ENCODE assay signal across 19 cellular contexts in the genomic region with DNA sequence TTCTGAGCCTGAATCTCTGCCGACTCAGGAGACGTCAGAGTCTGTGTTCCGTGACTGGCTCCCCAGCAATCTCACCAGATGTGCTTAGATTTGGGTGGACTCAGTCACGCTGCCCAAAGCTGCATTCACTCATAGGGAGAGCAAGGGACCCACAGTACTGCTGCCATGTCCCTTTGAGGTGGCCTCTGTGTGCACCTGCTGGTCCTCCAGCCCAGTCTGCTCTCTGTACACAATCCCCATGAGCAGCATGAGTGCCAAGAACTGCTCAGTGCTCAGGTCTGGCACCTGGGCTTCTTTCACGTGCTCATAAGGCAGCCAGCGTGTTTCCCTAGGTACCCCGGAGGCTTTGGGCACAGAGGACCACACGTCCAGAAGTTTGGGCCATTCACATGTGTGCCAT. TPM values are rescaled to one million over a fixed set of nuclear protein-coding genes. Genes with fewer than 3 reads are reported as not detected.
DNase-seq lines count a peak whose midpoint lies in the region; ATAC-seq, FAIRE-seq and TF ChIP-seq lines count a peak whose summit lies in the region.
"Had no signal": no experiment of that assay in that cellular context is flagged by ENCODE, and none has a peak within 500 bp of the region (broad histone marks: within the 10 kb centered on the region; RNA-seq: fewer than 3 reads in every experiment).

No MANE protein-coding gene starts in this region.

- 97% methylated on average over 4 of the region's 8 CpGs for WGBS in HepG2 (ENCODE audit: low lambda C conversion rate)
- WGBS in right lobe of liver (ENCODE audit: insufficient coverage, low coverage, low lambda C conversion rate, missing lambda C conversion rate) = no CpG with 5 or more reads among the region's 8 CpGs
- WGBS in IMR-90 (ENCODE audit: extremely low coverage in 2 of 2, insufficient read length in 1 of 2), 2 experiments = 94% methylated on average over 8 of the region's 8 CpGs; no CpG with 5 or more reads in 1 of the 2 experiments
- 96% methylated on average over 8 of the region's 8 CpGs for WGBS in hepatocyte (ENCODE audit: low lambda C conversion rate, missing lambda C conversion rate)

- no peak overlapping the region for H2BK5ac ChIP-seq in IMR-90 (ENCODE audit: low read depth, low read length, poor library complexity, severe bottlenecking)

- H2AK5ac ChIP-seq in IMR-90 (ENCODE audit: low read depth, low read length) = no peak overlapping the region

- no peak overlapping the region for H3K56ac ChIP-seq in IMR-90 (ENCODE audit: extremely low read depth, insufficient read depth, low read length)

- peaks cover 28% of the 10 kb centered on the region for H3K4me1 Mint-ChIP-seq in activated CD8-positive, alpha-beta T cell treated with anti-CD3 and anti-CD28 coated beads, Interleukin-2, amount 10 ng/mL, durations not matched to agents 7 days and 5 days (ENCODE audit: low read depth)
- H3K4me1 Mint-ChIP-seq: GM23338 had no signal

- intact Hi-C loops in HepG2 (cut with micrococcal nuclease; ENCODE audit: unreplicated experiment) = no loop called here
- intact Hi-C loops in right lobe of liver (cut with DNase I) = no loop called here
- intact Hi-C loops in IMR-90 (cut with micrococcal nuclease) = no loop called here
- intact Hi-C loops in left lung (cut with DNase I) = no loop called here

- H4K5ac ChIP-seq in IMR-90 (ENCODE audit: low read depth, low read length) = no peak overlapping the region

- TF ChIP-seq CTCF in HepG2 (CRISPR knock-in tag; IDR thresholded peaks at IDR 0.05) (no peak), right lobe of liver (IDR thresholded peaks at IDR 0.05) (no peak), IMR-90 (conservative IDR thresholded peaks at IDR 0.05; ENCODE audit: low read depth, low read length) (no peak), hepatocyte (IDR thresholded peaks at IDR 0.05; ENCODE audit: poor library complexity) (no peak), left lung (IDR thresholded peaks at IDR 0.05) (no peak)

- DNase-seq in HepG2 (ENCODE audit: low spot score) = no peak
- no peak for DNase-seq in right lobe of liver
- DNase-seq in IMR-90 = no peak
- no peak for DNase-seq in activated CD8-positive, alpha-beta T cell treated with anti-CD3 and anti-CD28 coated beads, Interleukin-2, amount 10 ng/mL, durations not matched to agents 7 days and 5 days
- DNase-seq in hepatocyte (ENCODE audit: low spot score) = no peak
- no peak for DNase-seq in NCI-H1417 treated with DMSO at 0.1 percent for 48 hours (lab: John Stamatoyannopoulos, UW)
- no peak for DNase-seq in left lung
- DNase-seq: ACHN, foreskin fibroblast, NCI-H146, NCI-H446 treated with DMSO at 0.1 percent for 48 hours, nucleus accumbens, SHP77 treated with DMSO at 0.1 percent for 48 hours, stomach, uterus had no signal

- H2BK20ac ChIP-seq in IMR-90 (ENCODE audit: low read depth, low read length) = no peak overlapping the region

- H3K27me3 ChIP-seq in HepG2 (ENCODE audit: control insufficient read depth in 1 of 2, insufficient read depth in 2 of 2, low read length in 2 of 2) (no peaks in the 10 kb centered on the region), right lobe of liver (no peaks in the 10 kb centered on the region), IMR-90 (ENCODE audit: control insufficient read depth, insufficient read depth, low read length) (no peaks in the 10 kb centered on the region), hepatocyte (no peaks in the 10 kb centered on the region), left lung (no peaks in the 10 kb centered on the region)
- H3K27me3 ChIP-seq: stomach, uterus had no signal

- TF ChIP-seq EP300 in HepG2 (IDR thresholded peaks at IDR 0.05; ENCODE audit: low read depth in 2 of 2, low read length in 2 of 2) (no peak), HepG2 (CRISPR knock-in tag; IDR thresholded peaks at IDR 0.05; ENCODE audit: borderline replicate concordance) (no peak)

- dilution Hi-C loops in IMR-90 (cut with HindIII; ENCODE audit: low sequenced_read_pairs, unreplicated experiment) = no loop called here

- H3K4me3 Mint-ChIP-seq in activated CD8-positive, alpha-beta T cell treated with anti-CD3 and anti-CD28 coated beads, Interleukin-2, amount 10 ng/mL, durations not matched to agents 7 days and 5 days = no peak overlapping the region
- H3K4me3 Mint-ChIP-seq: GM23338 had no signal

- no peaks in the 10 kb centered on the region; a peak in 1 of 5 replicates for H3K36me3 ChIP-seq in HepG2 (replicated peaks in 1 of 2; ENCODE audit: control insufficient read depth in 1 of 2, insufficient read depth in 2 of 2, low read length in 2 of 2)
- no peaks in the 10 kb centered on the region for H3K36me3 ChIP-seq in right lobe of liver
- H3K36me3 ChIP-seq in IMR-90 (ENCODE audit: control insufficient read depth, insufficient read depth, low read length) = peaks cover 4% of the 10 kb centered on the region; the same call in 1 of the 2 replicates
- no peaks in the 10 kb centered on the region for H3K36me3 ChIP-seq in hepatocyte (replicated peaks; ENCODE audit: insufficient read depth, low read depth)
- no peaks in the 10 kb centered on the region for H3K36me3 ChIP-seq in left lung
- H3K36me3 ChIP-seq: uterus had no signal

- TF ChIP-seq RAD21 in HepG2 (CRISPR knock-in tag; IDR thresholded peaks at IDR 0.05) (no peak), IMR-90 (IDR thresholded peaks at IDR 0.05; ENCODE audit: low read length) (no peak)

- H3K4me3 ChIP-seq in HepG2 (replicated peaks in 1 of 3; ENCODE audit: insufficient read depth in 1 of 3, low read depth in 2 of 3, low read length in 3 of 3) (no peak overlapping the region), right lobe of liver (no peak overlapping the region), IMR-90 (ENCODE audit: insufficient read depth, low read depth, low read length) (no peak overlapping the region), hepatocyte (no peak overlapping the region), left lung (no peak overlapping the region)
- H3K4me3 ChIP-seq: GM23338, stomach, uterus had no signal

- H3K4me2 ChIP-seq in HepG2 (ENCODE audit: low read depth, low read length) (no peak overlapping the region), IMR-90 (ENCODE audit: low read depth, low read length) (no peak overlapping the region), hepatocyte (no peak overlapping the region)
- H3K4me2 ChIP-seq: GM23338 had no signal

- H2AFZ ChIP-seq in HepG2 (ENCODE audit: low read length) (no peak overlapping the region), IMR-90 (replicated peaks; ENCODE audit: low read length, poor library complexity) (peak overlapping the region; percentile 5), hepatocyte (no peak overlapping the region)
- H2AFZ ChIP-seq: GM23338 had no signal

- ATAC-seq in HepG2 = peak; percentile 27; the same call in 2 of the 3 replicates
- no peak for ATAC-seq in right lobe of liver
- ATAC-seq in IMR-90 (ENCODE audit: low read depth) = no peak
- ATAC-seq in activated CD8-positive, alpha-beta T cell treated with anti-CD3 and anti-CD28 coated beads, Interleukin-2, amount 10 ng/mL, durations not matched to agents 7 days and 5 days = peak; percentile 18
- no peak for ATAC-seq in HG02763 (IDR thresholded peaks at IDR 0.05; ENCODE audit: unreplicated experiment)
- no peak for ATAC-seq in left lung
- ATAC-seq: activated CD4-positive, CD25-positive, alpha-beta regulatory T cell treated with anti-CD3 and anti-CD28 coated beads, Interleukin-2, amount 50 U/mL, for 24 hours; GM23338 had no signal

- H3K36me3 Mint-ChIP-seq in activated CD8-positive, alpha-beta T cell treated with anti-CD3 and anti-CD28 coated beads, Interleukin-2, amount 10 ng/mL, durations not matched to agents 7 days and 5 days (ENCODE audit: low read depth) = peaks cover 12% of the 10 kb centered on the region

- TF ChIP-seq POLR2A in HepG2 (IDR thresholded peaks at IDR 0.05; ENCODE audit: insufficient read depth in 1 of 2, low read depth in 2 of 2, low read length in 2 of 2) = no peak
- TF ChIP-seq POLR2A in right lobe of liver (IDR thresholded peaks at IDR 0.05) = no peak
- TF ChIP-seq POLR2A in IMR-90 (IDR thresholded peaks at IDR 0.05; ENCODE audit: low read depth, low read length) = no peak

- H3K9me3 Mint-ChIP-seq in activated CD8-positive, alpha-beta T cell treated with anti-CD3 and anti-CD28 coated beads, Interleukin-2, amount 10 ng/mL, durations not matched to agents 7 days and 5 days (ENCODE audit: insufficient read depth) = peaks cover 4% of the 10 kb centered on the region
- H3K9me3 Mint-ChIP-seq: GM23338 had no signal

- H3K27ac ChIP-seq in HepG2 (ENCODE audit: extremely low read length, insufficient read depth, low read length) (no peak overlapping the region), right lobe of liver (no peak overlapping the region), IMR-90 (ENCODE audit: insufficient read depth, low read length) (no peak overlapping the region), hepatocyte (no peak overlapping the region), left lung (no peak overlapping the region)
- H3K27ac ChIP-seq: stomach, uterus had no signal

- in situ Hi-C loops in HepG2 (cut with HindIII; ENCODE audit: extremely low pct_ligation_motif_present, low pct_unique_long_range_greater_than_20kb) (no loop called here), IMR-90 (cut with MboI; ENCODE audit: low sequenced_read_pairs) (no loop called here)

- BruUV-seq in HepG2 (replicated peaks; lab: Mats Ljungman, UMichigan) = no TSS peak
- no TSS peak for BruUV-seq in IMR-90 (replicated peaks; lab: Mats Ljungman, UMichigan)

- no peak overlapping the region for H2AK9ac ChIP-seq in IMR-90 (replicated peaks; ENCODE audit: low read depth, low read length, poor library complexity)

- no peak overlapping the region for H4K91ac ChIP-seq in IMR-90 (ENCODE audit: insufficient read depth, low read depth, low read length)

- no peak for FAIRE-seq in HepG2 (lab: Jason Lieb, UNC)
- FAIRE-seq: astrocyte had no signal

- no peak overlapping the region for H4K8ac ChIP-seq in IMR-90 (ENCODE audit: low read depth in 2 of 2, low read length in 2 of 2)

- H3K4me1 ChIP-seq in HepG2 (ENCODE audit: insufficient read depth, low read length) (peaks cover 10% of the 10 kb centered on the region; the same call in 1 of the 2 replicates), right lobe of liver (no peaks in the 10 kb centered on the region), IMR-90 (ENCODE audit: control insufficient read depth, insufficient read depth, low read length) (no peaks in the 10 kb centered on the region), hepatocyte (ENCODE audit: insufficient read depth) (no peaks in the 10 kb centered on the region), left lung (no peaks in the 10 kb centered on the region)
- H3K4me1 ChIP-seq: stomach, uterus had no signal

- H3K9me1 ChIP-seq in IMR-90 (ENCODE audit: insufficient read depth, low read length) = no peaks in the 10 kb centered on the region

- no peaks in the 10 kb centered on the region for H3K79me2 ChIP-seq in HepG2 (ENCODE audit: insufficient read depth, low read length)
- no peaks in the 10 kb centered on the region for H3K79me2 ChIP-seq in hepatocyte

- CTCF ChIA-PET in HepG2 (lab: Yijun Ruan, JAX; ENCODE audit: low intra/inter-chr PET ratio, low total read pairs) = no interaction called here
- CTCF ChIA-PET in IMR-90 (lab: Yijun Ruan, JAX) = interaction anchor here (1.2 kb wide), 1 partner anchor 227 kb away, joined by 3 read pairs; no protein-coding TSS in a partner anchor
- CTCF ChIA-PET in activated CD8-positive, alpha-beta T cell treated with anti-CD3 and anti-CD28 coated beads, Interleukin-2, amount 10 ng/mL, durations not matched to agents 7 days and 5 days (lab: Charles Lee) = interaction anchor here (0.7 to 1.2 kb wide), 2 partner anchors 45 to 223 kb away, joined by 3 read pairs; no protein-coding TSS in a partner anchor

- no peaks in the 10 kb centered on the region for H3K9me3 ChIP-seq in HepG2 (ENCODE audit: low read length)
- no peaks in the 10 kb centered on the region for H3K9me3 ChIP-seq in right lobe of liver
- H3K9me3 ChIP-seq in IMR-90 (ENCODE audit: control insufficient read depth, insufficient read depth, low read length) = no peaks in the 10 kb centered on the region
- H3K9me3 ChIP-seq in hepatocyte (ENCODE audit: low read depth) = no peaks in the 10 kb centered on the region
- no peaks in the 10 kb centered on the region for H3K9me3 ChIP-seq in left lung
- H3K9me3 ChIP-seq: stomach, uterus had no signal

- no peaks in the 10 kb centered on the region for H3K9me2 ChIP-seq in hepatocyte (replicated peaks; ENCODE audit: insufficient read depth)

- H3K79me1 ChIP-seq in IMR-90 (ENCODE audit: low read depth in 1 of 2, low read length in 2 of 2) = no peaks in the 10 kb centered on the region

- H2BK120ac ChIP-seq in IMR-90 (ENCODE audit: low read depth, low read length) = no peak overlapping the region

- no peak overlapping the region for H3K9ac ChIP-seq in HepG2 (ENCODE audit: insufficient read depth, low read depth, low read length)
- no peak overlapping the region for H3K9ac ChIP-seq in IMR-90 (ENCODE audit: low read depth, low read length)

- H3K14ac ChIP-seq in IMR-90 (replicated peaks; ENCODE audit: low read depth, low read length) = no peak overlapping the region; the same call in 1 of the 2 replicates

- H4K20me1 ChIP-seq in HepG2 (ENCODE audit: insufficient read depth, low read length) (no peaks in the 10 kb centered on the region), IMR-90 (ENCODE audit: insufficient read depth, low read length) (no peaks in the 10 kb centered on the region), hepatocyte (ENCODE audit: insufficient read depth, poor library complexity, severe bottlenecking) (no peaks in the 10 kb centered on the region)

- H3K18ac ChIP-seq in IMR-90 (ENCODE audit: low read depth, low read length) = no peak overlapping the region

- no peaks in the 10 kb centered on the region for H3K27me3 Mint-ChIP-seq in activated CD8-positive, alpha-beta T cell treated with anti-CD3 and anti-CD28 coated beads, Interleukin-2, amount 10 ng/mL, durations not matched to agents 7 days and 5 days (ENCODE audit: low read depth)

- POLR2A ChIA-PET in HepG2 (lab: Yijun Ruan, JAX) (interaction anchor here (1.9 kb wide), 1 partner anchor 10 kb away, joined by 4 read pairs; no protein-coding TSS in a partner anchor), IMR-90 (lab: Charles Lee; ENCODE audit: unreplicated experiment) (no interaction called here)
- POLR2A ChIA-PET in activated CD8-positive, alpha-beta T cell treated with anti-CD3 and anti-CD28 coated beads, Interleukin-2, amount 10 ng/mL, durations not matched to agents 7 days and 5 days (lab: Charles Lee) = interaction anchor here (0.9 to 1.1 kb wide), 2 partner anchors 26 to 220 kb away, joined by 3 to 5 read pairs; no protein-coding TSS in a partner anchor

- H3K23ac ChIP-seq in IMR-90 (ENCODE audit: low read depth, low read length) = no peak overlapping the region

- no peak overlapping the region for H2BK15ac ChIP-seq in IMR-90 (ENCODE audit: low read depth, low read length)

- H3K4ac ChIP-seq in IMR-90 (ENCODE audit: low read depth, low read length) = no peak overlapping the region

- peak overlapping the region; percentile 63 for H3K27ac Mint-ChIP-seq in activated CD8-positive, alpha-beta T cell treated with anti-CD3 and anti-CD28 coated beads, Interleukin-2, amount 10 ng/mL, durations not matched to agents 7 days and 5 days
- H3K27ac Mint-ChIP-seq: GM23338 had no signal

RNA-seq across cellular contexts. Expression of gene TIAM2, which starts 44.1 kb away (rescaled TPM):
- total RNA-seq in HepG2 (2016; rRNA removed; fragmentation: Illumina TruSeq; extraction: Trizol) (4.5 and 5.7 TPM in 2 replicates), right lobe of liver (1 to 10 TPM; 1.3 to 4.4 (median 1.7) TPM), IMR-90 (2012; rRNA removed) (4.7 and 5.6 TPM in 2 replicates), hepatocyte (11.8 and 16.9 TPM in 2 replicates), left lung (1 to 10 TPM; 6.9 to 7.8 TPM)
- 6.2 and 6.8 TPM in 2 replicates for total RNA-seq in HepG2 (2016; cell fraction: cytosol; rRNA removed; fragmentation: Illumina TruSeq; extraction: Trizol; ENCODE audit: low read depth)
- 4.2 and 4.7 TPM in 2 replicates for total RNA-seq in HepG2 (2016; cell fraction: insoluble cytoplasmic fraction; rRNA removed; fragmentation: Illumina TruSeq; extraction: Trizol)
- 4.9 and 5.3 TPM in 2 replicates for total RNA-seq in HepG2 (2016; cell fraction: membrane; rRNA removed; fragmentation: Illumina TruSeq; extraction: Trizol)
- 10.7 and 12.4 TPM in 2 replicates for total RNA-seq in HepG2 (2016; cell fraction: nucleus; rRNA removed; fragmentation: Illumina TruSeq; extraction: Trizol)
- polyA plus RNA-seq in HepG2 (2011; rRNA removed) (4.1 and 4.4 TPM in 2 replicates), IMR-90 (2012; rRNA removed) (2.4 and 3.1 TPM in 2 replicates), hepatocyte (5.5 and 11.8 TPM in 2 replicates)
- polyA plus RNA-seq in HepG2 (2011; cell fraction: cytosol; rRNA removed) = 1.4 and 3.0 TPM in 2 replicates
- polyA plus RNA-seq in HepG2 (2011; cell fraction: nucleus; rRNA removed) = 4.4 and 7.3 TPM in 2 replicates
- 6.1 and 6.5 TPM in 2 replicates for polyA plus RNA-seq in HepG2 (2012)
- 0.99 and 1.1 TPM in 2 replicates for polyA plus RNA-seq in HepG2 (2016; cell fraction: cytosol; fragmentation: Illumina TruSeq; extraction: Trizol; ENCODE audit: low read depth)
- polyA plus RNA-seq in HepG2 (2016; cell fraction: insoluble cytoplasmic fraction; fragmentation: Illumina TruSeq; extraction: Trizol; ENCODE audit: low read depth) = 4.5 and 6.0 TPM in 2 replicates
- 1.4 and 2.0 TPM in 2 replicates for polyA plus RNA-seq in HepG2 (2016; cell fraction: membrane; fragmentation: Illumina TruSeq; extraction: Trizol; ENCODE audit: low read depth)
- polyA plus RNA-seq in HepG2 (2016; cell fraction: nucleus; fragmentation: Illumina TruSeq; extraction: Trizol; ENCODE audit: insufficient read depth, low read depth) = 11.0 and 12.4 TPM in 2 replicates
- polyA minus RNA-seq in HepG2 (2011; rRNA and poly(A)+ RNA removed; ENCODE audit: low replicate concordance) = 0.68 and 5.9 TPM in 2 replicates
- 3.0 and 4.9 TPM in 2 replicates for polyA minus RNA-seq in HepG2 (2011; cell fraction: cytosol; rRNA and poly(A)+ RNA removed)
- polyA minus RNA-seq in HepG2 (2011; cell fraction: nucleus; rRNA and poly(A)+ RNA removed) = 21.6 and 28.6 TPM in 2 replicates
- polyA plus RNA-seq in IMR-90 (2012; cell fraction: cytosol; rRNA removed) = 1.3 and 4.4 TPM in 2 replicates
- polyA plus RNA-seq in IMR-90 (2012; cell fraction: nucleus; rRNA removed; ENCODE audit: low replicate concordance) = 2.7 and 10.6 TPM in 2 replicates
- total RNA-seq in activated CD8-positive, alpha-beta T cell treated with anti-CD3 and anti-CD28 coated beads, Interleukin-2, amount 10 ng/mL, durations not matched to agents 7 days and 5 days = 1 to 10 TPM; 2.9 to 4.5 TPM

Comparison
In these comparisons a context has a peak if more than half of its experiments do, and no peak if none do; other contexts are left out.
1. ATAC-seq: peak in HepG2 (single experiment) and activated CD8-positive, alpha-beta T cell treated with anti-CD3 and anti-CD28 coated beads, Interleukin-2, amount 10 ng/mL, durations not matched to agents 7 days and 5 days (single experiment); none in right lobe of liver (0 of 4), IMR-90 (single experiment), HG02763 (single experiment) and left lung (single experiment).